8 cellular contexts compared by ENCODE assay signal in the genomic region with DNA sequence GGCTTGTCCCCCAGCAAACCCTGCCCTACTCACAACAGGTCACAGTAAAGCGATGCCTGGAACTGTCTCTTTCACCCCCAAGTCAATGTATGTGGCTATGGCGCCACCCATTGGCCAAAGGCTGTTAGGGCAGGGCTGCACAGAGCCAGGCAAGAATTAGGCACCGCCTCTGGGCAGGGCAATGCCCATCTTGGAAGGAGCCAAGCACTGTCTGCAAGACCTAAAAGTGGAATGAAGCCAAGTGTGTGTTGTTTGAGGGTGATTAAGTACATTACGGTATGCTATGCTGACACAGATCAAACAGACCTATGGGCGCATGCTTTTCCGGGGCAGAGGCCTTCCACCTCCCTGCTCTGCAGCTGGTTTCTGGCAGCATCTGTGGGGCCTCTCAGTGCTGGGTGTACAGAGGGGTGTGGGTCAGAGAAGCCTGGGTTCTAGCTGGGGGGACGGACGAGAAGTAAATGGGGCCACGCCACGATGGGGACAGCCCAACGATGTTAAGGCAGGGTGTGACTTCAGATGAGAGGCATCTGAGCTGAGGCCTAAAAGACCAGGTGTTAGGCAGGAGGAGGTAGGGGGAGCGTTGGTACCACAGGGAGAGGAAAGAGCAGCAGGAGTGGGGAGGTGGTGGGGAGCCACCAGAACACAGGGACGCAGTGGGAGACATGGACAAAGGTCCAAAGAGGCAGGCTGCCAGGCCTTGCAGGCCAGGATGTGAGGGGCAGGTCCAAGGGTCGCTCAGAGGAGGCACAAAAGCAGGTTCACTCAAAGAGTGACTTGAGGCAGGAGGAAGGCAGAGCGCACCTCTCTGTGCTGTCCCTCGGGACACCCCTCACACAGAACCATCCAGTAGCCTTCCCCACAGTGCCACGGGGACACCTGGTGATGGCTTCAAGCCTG. TPM values are rescaled to one million over a fixed set of nuclear protein-coding genes. Genes with fewer than 3 reads are reported as not detected.
DNase-seq lines count a peak whose midpoint lies in the region; ATAC-seq, FAIRE-seq and TF ChIP-seq lines count a peak whose summit lies in the region.

No MANE protein-coding gene starts in this region.

- no peaks in the 10 kb centered on the region for H4K20me1 ChIP-seq in PC-9 (ENCODE audit: insufficient read depth)

- intact Hi-C loops in PC-9 (cut with micrococcal nuclease; ENCODE audit: unreplicated experiment) = loop anchor here (1.0 to 5.0 kb wide), 4 partner anchors 81 to 301 kb away; partner anchors contain the start of gene GPR153

- no peak overlapping the region for H2AFZ ChIP-seq in PC-9

- no peak overlapping the region for H3K27ac Mint-ChIP-seq in osteocyte (ENCODE audit: unreplicated experiment)

- peaks cover 7% of the 10 kb centered on the region for H3K4me1 ChIP-seq in PC-9 (replicated peaks; ENCODE audit: insufficient read depth)

- ATAC-seq in HG02852 (IDR thresholded peaks at IDR 0.05; ENCODE audit: unreplicated experiment) = no peak

- no peaks in the 10 kb centered on the region for H3K79me2 ChIP-seq in PC-9 (ENCODE audit: low read depth)

- H3K36me3 ChIP-seq in PC-9 (ENCODE audit: low read depth) = no peaks in the 10 kb centered on the region

- no peak overlapping the region for H3K27ac ChIP-seq in HL-60 (replicated peaks)
- no peak overlapping the region for H3K27ac ChIP-seq in PC-9

- H3K4me1 Mint-ChIP-seq in osteocyte (ENCODE audit: unreplicated experiment) = peaks cover 9% of the 10 kb centered on the region

- H3K27me3 ChIP-seq in HL-60 (ENCODE audit: insufficient read depth, poor library complexity, severe bottlenecking) (no peaks in the 10 kb centered on the region), PC-9 (ENCODE audit: insufficient read depth, low read depth) (no peaks in the 10 kb centered on the region)

- no peak overlapping the region for H3K4me3 ChIP-seq in HL-60 (replicated peaks; ENCODE audit: insufficient read depth, low read length)
- H3K4me3 ChIP-seq in PC-9 = no peak overlapping the region
- H3K4me3 ChIP-seq in fibroblast of villous mesenchyme (ENCODE audit: low read depth, low read length) = no peak overlapping the region

- no peaks in the 10 kb centered on the region for H3K9me3 Mint-ChIP-seq in osteocyte (ENCODE audit: unreplicated experiment)

- no peaks in the 10 kb centered on the region for H3K27me3 Mint-ChIP-seq in osteocyte (ENCODE audit: unreplicated experiment)

- no peak for FAIRE-seq in D721Med (lab: Jason Lieb, UNC)

- no peaks in the 10 kb centered on the region for H3K36me3 Mint-ChIP-seq in osteocyte (ENCODE audit: unreplicated experiment)

- peak; percentile 38 for DNase-seq in D721Med (ENCODE audit: insufficient read length, low spot score)
- peak in 1 of 2 experiments; percentile 76 for DNase-seq in HL-60 (ENCODE audit: low read depth in 1 of 2, low spot score in 1 of 2)
- DNase-seq in PC-9 = peak; percentile 88 to 92
- peak; percentile 17 for DNase-seq in activated T-helper 9 cell treated with anti-CD3 and anti-CD28 coated beads, Interleukin-2, amount 50 U/mL, for 16 hours (ENCODE audit: low read depth)
- DNase-seq in fibroblast of villous mesenchyme (ENCODE audit: low read depth) = peak; percentile 77
- peak; percentile 92 for DNase-seq in osteocyte (ENCODE audit: extremely low spot score, unreplicated experiment)
- no peak for DNase-seq in OCI-M2 (lab: John Stamatoyannopoulos, UW; ENCODE audit: unreplicated experiment)

- H3K9me2 ChIP-seq in PC-9 (ENCODE audit: insufficient read depth) = no peaks in the 10 kb centered on the region

- no peaks in the 10 kb centered on the region for H3K9me3 ChIP-seq in PC-9 (ENCODE audit: insufficient read depth, low read depth)

- H3F3A ChIP-seq in PC-9 (ENCODE audit: insufficient read depth, low read depth) = peaks cover 10% of the 10 kb centered on the region; the same call in 1 of the 2 replicates

- H3K4me2 ChIP-seq in PC-9 = no peak overlapping the region

- TF ChIP-seq CTCF in D721Med (IDR thresholded peaks at IDR 0.05; ENCODE audit: insufficient read depth, missing control alignments) (peak; percentile 98), HL-60 (IDR thresholded peaks at IDR 0.05; ENCODE audit: insufficient read depth, low read length) (peak; percentile 93), PC-9 (conservative IDR thresholded peaks at IDR 0.05) (peak; percentile 93), fibroblast of villous mesenchyme (IDR thresholded peaks at IDR 0.05; ENCODE audit: insufficient read depth, low read depth, low read length) (peak; percentile 99), osteocyte (IDR thresholded peaks at IDR 0.05) (peak; percentile 96)

- H3K4me3 Mint-ChIP-seq in osteocyte (ENCODE audit: unreplicated experiment) = no peak overlapping the region

- CTCF ChIA-PET in PC-9 (lab: Charles Lee) = interaction anchor here (0.6 kb wide), 1 partner anchor 311 kb away, joined by 7 read pairs; no protein-coding TSS in a partner anchor

- POLR2A ChIA-PET in PC-9 (lab: Charles Lee; ENCODE audit: unreplicated experiment) = interaction anchor here (0.6 kb wide), 1 partner anchor 30 kb away, joined by 10 read pairs; no protein-coding TSS in a partner anchor

- BruUV-seq in PC-9 (replicated peaks; lab: Mats Ljungman, UMichigan) = no TSS peak

RNA-seq across cellular contexts. Expression of gene ACOT7, which starts 49.8 kb away (rescaled TPM):
- total RNA-seq in PC-9 (2021) (62.2 and 70.2 TPM in 2 replicates), fibroblast of villous mesenchyme (16.1 and 17.3 TPM in 2 replicates), osteocyte (21.6 and 21.8 TPM in 2 replicates)
